8 cellular contexts compared by ENCODE assay signal in genomic region chr12:57005980-57006808, GRCh38. TPM values are rescaled to one million over a fixed set of nuclear protein-coding genes. Genes with fewer than 3 reads are reported as not detected.
A peak's percentile ranks its signal among the peaks of the same experiment; 100 is the strongest.
DNase-seq lines count a peak whose midpoint lies in the region; ATAC-seq and TF ChIP-seq lines count a peak whose summit lies in the region.

A gene with protein sequence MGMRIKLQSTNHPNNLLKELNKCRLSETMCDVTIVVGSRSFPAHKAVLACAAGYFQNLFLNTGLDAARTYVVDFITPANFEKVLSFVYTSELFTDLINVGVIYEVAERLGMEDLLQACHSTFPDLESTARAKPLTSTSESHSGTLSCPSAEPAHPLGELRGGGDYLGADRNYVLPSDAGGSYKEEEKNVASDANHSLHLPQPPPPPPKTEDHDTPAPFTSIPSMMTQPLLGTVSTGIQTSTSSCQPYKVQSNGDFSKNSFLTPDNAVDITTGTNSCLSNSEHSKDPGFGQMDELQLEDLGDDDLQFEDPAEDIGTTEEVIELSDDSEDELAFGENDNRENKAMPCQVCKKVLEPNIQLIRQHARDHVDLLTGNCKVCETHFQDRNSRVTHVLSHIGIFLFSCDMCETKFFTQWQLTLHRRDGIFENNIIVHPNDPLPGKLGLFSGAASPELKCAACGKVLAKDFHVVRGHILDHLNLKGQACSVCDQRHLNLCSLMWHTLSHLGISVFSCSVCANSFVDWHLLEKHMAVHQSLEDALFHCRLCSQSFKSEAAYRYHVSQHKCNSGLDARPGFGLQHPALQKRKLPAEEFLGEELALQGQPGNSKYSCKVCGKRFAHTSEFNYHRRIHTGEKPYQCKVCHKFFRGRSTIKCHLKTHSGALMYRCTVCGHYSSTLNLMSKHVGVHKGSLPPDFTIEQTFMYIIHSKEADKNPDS (minus strand): TSS chr12:57006546. CDS start chr12:57004917, 1,629 bp downstream.

- H3K27ac ChIP-seq in HUES64 (ENCODE audit: low read depth, low read length) = peak within 1 kb of the TSS; percentile 56
- no peak within 1 kb of the TSS; the same call in 1 of the 2 replicates for H3K27ac ChIP-seq in SJSA1
- H3K27ac ChIP-seq in trophoblast cell (ENCODE audit: low read depth, low read length) = no peak within 1 kb of the TSS
- peak within 1 kb of the TSS; percentile 91 for H3K27ac ChIP-seq in vagina

- under 1% methylated on average over 94 of the region's 94 CpGs for WGBS in HUES64
- WGBS in trophoblast cell (ENCODE audit: extremely low coverage, insufficient coverage, insufficient read length) = no CpG with 5 or more reads among the region's 94 CpGs

- H2AFZ ChIP-seq in trophoblast cell (ENCODE audit: insufficient read depth, low read length, poor library complexity) = peak within 1 kb of the TSS; percentile 96

- peak within 1 kb of the TSS; percentile 78 for H3K18ac ChIP-seq in trophoblast cell (ENCODE audit: low read length)

- H3K9me3 ChIP-seq in HUES64 (ENCODE audit: insufficient read depth, low read depth, low read length) (no peaks in the 10 kb centered on the region), SJSA1 (replicated peaks) (no peaks in the 10 kb centered on the region), trophoblast cell (ENCODE audit: insufficient read depth, low read depth, low read length) (no peaks in the 10 kb centered on the region), vagina (no peaks in the 10 kb centered on the region)

- peaks cover 21 to 22% of the 10 kb centered on the region in 2 donors for H3K36me3 Mint-ChIP-seq in activated naive CD4-positive, alpha-beta T cell treated with anti-CD3 and anti-CD28 coated beads, Interleukin-2, amount 50 U/mL, for 72 hours

- H3K36me3 ChIP-seq in HUES64 (ENCODE audit: insufficient read depth, low read length) = peaks cover 37% of the 10 kb centered on the region
- H3K36me3 ChIP-seq in SJSA1 = peaks cover 36% of the 10 kb centered on the region
- peaks cover 26 to 30% of the 10 kb centered on the region in 2 experiments for H3K36me3 ChIP-seq in trophoblast cell (ENCODE audit: control insufficient read depth in 1 of 2, insufficient read depth in 2 of 2, low read length in 2 of 2)
- H3K36me3 ChIP-seq in vagina = peaks cover 0 to 26% of the 10 kb centered on the region in 2 donors

- H3K14ac ChIP-seq in trophoblast cell (ENCODE audit: low read length) = peak within 1 kb of the TSS; percentile 89

- no peaks in the 10 kb centered on the region for H3K27me3 ChIP-seq in HUES64 (ENCODE audit: insufficient read depth, low read length)
- H3K27me3 ChIP-seq in SJSA1 (replicated peaks) = no peaks in the 10 kb centered on the region
- no peaks in the 10 kb centered on the region for H3K27me3 ChIP-seq in trophoblast cell (ENCODE audit: insufficient read depth, low read length)
- H3K27me3 ChIP-seq in vagina = no peaks in the 10 kb centered on the region

- H3K4me1 ChIP-seq in HUES64 (ENCODE audit: insufficient read depth, low read length) (peaks cover 30% of the 10 kb centered on the region; the same call in 1 of the 2 replicates), SJSA1 (replicated peaks) (peaks cover 23% of the 10 kb centered on the region), trophoblast cell (ENCODE audit: control insufficient read depth in 1 of 2, insufficient read depth in 2 of 2, low read length in 2 of 2) (peaks cover 11 to 13% of the 10 kb centered on the region in 2 experiments), vagina (peaks cover 40% of the 10 kb centered on the region)

- intact Hi-C loops in Right ventricle myocardium superior (cut with DNase I) = no loop called here
- intact Hi-C loops in vagina (cut with DNase I) = no loop called here

- TF ChIP-seq POLR2A in vagina (IDR thresholded peaks at IDR 0.05) = no peak

- peak within 1 kb of the TSS; percentile 39 for H2AK5ac ChIP-seq in trophoblast cell (ENCODE audit: low read length)

- no peak within 1 kb of the TSS for H2BK12ac ChIP-seq in trophoblast cell (ENCODE audit: low read length)

- peak within 1 kb of the TSS; percentile 72 for H3K4me2 ChIP-seq in trophoblast cell (ENCODE audit: low read length)

- H4K12ac ChIP-seq in trophoblast cell (ENCODE audit: low read depth, low read length) = peak within 1 kb of the TSS; percentile 81

- H2BK5ac ChIP-seq in trophoblast cell (ENCODE audit: low read depth, low read length, poor library complexity) = no peak within 1 kb of the TSS

- TF ChIP-seq CTCF in vagina (IDR thresholded peaks at IDR 0.05) = peak in 1 of 3 experiments; percentile 68

- peak within 1 kb of the TSS; percentile 94 for H3K4me3 ChIP-seq in HUES64 (ENCODE audit: low read length)
- H3K4me3 ChIP-seq in SJSA1 = peak within 1 kb of the TSS; percentile 90
- peak within 1 kb of the TSS; percentile 95 for H3K4me3 ChIP-seq in trophoblast cell (ENCODE audit: low read depth, low read length)
- peak within 1 kb of the TSS; percentile 82 to 96 for H3K4me3 ChIP-seq in vagina

- H3K9ac ChIP-seq in HUES64 (ENCODE audit: low read depth, low read length) (peak within 1 kb of the TSS; percentile 92), trophoblast cell (ENCODE audit: low read length) (peak within 1 kb of the TSS; percentile 96)

- no peaks in the 10 kb centered on the region for H3K9me3 Mint-ChIP-seq in activated naive CD4-positive, alpha-beta T cell treated with anti-CD3 and anti-CD28 coated beads, Interleukin-2, amount 50 U/mL, for 72 hours

- DNase-seq in COR-L47 (lab: John Stamatoyannopoulos, UW) (peak; percentile 42), SJSA1 (ENCODE audit: low read depth in 1 of 2, low spot score in 2 of 2) (peak; percentile 23 to 61), Right ventricle myocardium superior (peak; percentile 73), trophoblast cell (peak in 1 of 2 donors; percentile 56), vagina (ENCODE audit: extremely low spot score in 2 of 2) (no peak)
- DNase-seq in activated naive CD4-positive, alpha-beta T cell treated with anti-CD3 and anti-CD28 coated beads, Interleukin-2, amount 50 U/mL, for 72 hours (ENCODE audit: low spot score in 2 of 2) = peak; percentile 71 to 81

- peak within 1 kb of the TSS; percentile 89 for H4K91ac ChIP-seq in trophoblast cell (ENCODE audit: low read depth, low read length)

- H4K8ac ChIP-seq in trophoblast cell (ENCODE audit: low read depth, low read length) = peak within 1 kb of the TSS; percentile 96

- H3K79me1 ChIP-seq in trophoblast cell (ENCODE audit: low read length) = peaks cover 5% of the 10 kb centered on the region

- H3K79me2 ChIP-seq in trophoblast cell (ENCODE audit: control insufficient read depth, insufficient read depth, low read length, poor library complexity) = peaks cover 6% of the 10 kb centered on the region

- peak; percentile 72 for ATAC-seq in GM19463 (IDR thresholded peaks at IDR 0.05; ENCODE audit: unreplicated experiment)
- peak; percentile 71 to 79 for ATAC-seq in activated naive CD4-positive, alpha-beta T cell treated with anti-CD3 and anti-CD28 coated beads, Interleukin-2, amount 50 U/mL, for 72 hours
- peak; percentile 91 for ATAC-seq in Right ventricle myocardium superior (ENCODE audit: poor library complexity)

- peak within 1 kb of the TSS; percentile 90 for H3K4ac ChIP-seq in trophoblast cell (ENCODE audit: low read depth, low read length)

- H3K27ac Mint-ChIP-seq in activated naive CD4-positive, alpha-beta T cell treated with anti-CD3 and anti-CD28 coated beads, Interleukin-2, amount 50 U/mL, for 72 hours = peak within 1 kb of the TSS; percentile 83 to 88

- no peak within 1 kb of the TSS for H3K23ac ChIP-seq in trophoblast cell (ENCODE audit: low read length)

- H2BK120ac ChIP-seq in trophoblast cell (ENCODE audit: insufficient read depth, low read length, poor library complexity) = peak within 1 kb of the TSS; percentile 65

RNA-seq across cellular contexts. Expression of the gene that starts here (rescaled TPM):
- 13.2 TPM for polyA plus RNA-seq in HUES64 (2013, experiment 1 of 2)
- polyA plus RNA-seq in HUES64 (2013, experiment 2 of 2) = 15.0 TPM
- 4.5 and 4.7 TPM in 2 replicates for total RNA-seq in SJSA1 (2014; rRNA removed; shearing (Covaris generic))
- total RNA-seq in activated naive CD4-positive, alpha-beta T cell treated with anti-CD3 and anti-CD28 coated beads, Interleukin-2, amount 50 U/mL, for 72 hours = 1 to 10 TPM; 5.1 to 6.1 TPM
- total RNA-seq in Right ventricle myocardium superior (3.0 TPM), vagina (6.1 TPM)
- polyA plus RNA-seq in trophoblast cell (2013) = 6.9 and 7.1 TPM in 2 replicates

Comparison
In these comparisons a context has a peak if more than half of its experiments do, and no peak if none do; other contexts are left out.
1. DNase-seq: peak in COR-L47 (single experiment), SJSA1 (2 of 2), activated naive CD4-positive, alpha-beta T cell treated with anti-CD3 and anti-CD28 coated beads, Interleukin-2, amount 50 U/mL, for 72 hours (2 of 2) and Right ventricle myocardium superior (single experiment); none in vagina (0 of 2).
2. H3K27ac ChIP-seq: peak in HUES64 (single experiment) and vagina (single experiment); none in SJSA1 (single experiment) and trophoblast cell (single experiment).
3. Peak in every context shown above with its lines, with median percentiles within 50 percentile points of each other: ATAC-seq and H3K4me3 ChIP-seq.